ENCODE assay signal across 8 cellular contexts in genomic region chr10:62083413-62083794, GRCh38.
DNase-seq lines count a peak whose midpoint lies in the region; ATAC-seq and TF ChIP-seq lines count a peak whose summit lies in the region.

No MANE protein-coding gene starts in this region.

- H3K27me3 Mint-ChIP-seq in brain = no peaks in the 10 kb centered on the region

- H3K4me1 ChIP-seq in BLaER1 (peaks cover 69% of the 10 kb centered on the region), lung (ENCODE audit: control insufficient read depth in 2 of 2, insufficient read depth in 2 of 2, low read length in 2 of 2) (peaks cover 8 to 33% of the 10 kb centered on the region in 2 donors), aorta (ENCODE audit: control insufficient read depth in 1 of 2, insufficient read depth in 2 of 2, low read length in 2 of 2) (peaks cover 3 to 16% of the 10 kb centered on the region in 2 donors)

- peaks cover 43% of the 10 kb centered on the region for H3K36me3 Mint-ChIP-seq in brain

- peak overlapping the region in 4 of 5 experiments; percentile 38 to 49 (median 48) for H3K4me3 Mint-ChIP-seq in brain

- H3K27ac ChIP-seq in BLaER1 (peak overlapping the region; percentile 69), KOPT-K1 (ENCODE audit: low read depth, low read length, poor library complexity, severe bottlenecking) (peak overlapping the region; percentile 95), lung (ENCODE audit: low read depth in 1 of 2, low read length in 1 of 2) (peak overlapping the region; percentile 92 to 93), aorta (ENCODE audit: low read depth in 1 of 2, low read length in 2 of 2) (peak overlapping the region; percentile 61 to 100)

- intact Hi-C loops in aorta (cut with DNase I) = loop anchor here in 1 of 2 donors (5.0 kb wide), 3 partner anchors 36 to 181 kb away; partner anchors contain the start of gene ARID5B

- H3K27me3 ChIP-seq in BLaER1 (no peaks in the 10 kb centered on the region), lung (ENCODE audit: control insufficient read depth, insufficient read depth) (no peaks in the 10 kb centered on the region), aorta (ENCODE audit: control insufficient read depth in 1 of 2, insufficient read depth in 2 of 2, low read length in 1 of 2) (no peaks in the 10 kb centered on the region)

- H3K9me3 Mint-ChIP-seq in brain = no peaks in the 10 kb centered on the region

- ATAC-seq in lung (ENCODE audit: insufficient read depth, low FRiP score) (no peak), aorta (ENCODE audit: low FRiP score) (peak; percentile 76), HG03095 (IDR thresholded peaks at IDR 0.05; ENCODE audit: unreplicated experiment) (no peak)

- peak overlapping the region; percentile 67 for H3K9ac ChIP-seq in BLaER1

- H3K4me3 ChIP-seq in BLaER1 (peak overlapping the region; percentile 41), lung (no peak overlapping the region), aorta (ENCODE audit: low read length in 2 of 2) (no peak overlapping the region)

- 0 out of 2 replicates have a peak, but pooled peaks cover 5% of the 10 kb centered on the region for H4K20me1 ChIP-seq in BLaER1

- H3K27ac Mint-ChIP-seq in brain = peak overlapping the region; percentile 39 to 94 (median 83)

- H3K4me1 Mint-ChIP-seq in brain = peaks cover 53% of the 10 kb centered on the region

- DNase-seq in lung (ENCODE audit: low spot score) (no peak), aorta (no peak), HUDEP-2 (lab: John Stamatoyannopoulos, UW; ENCODE audit: unreplicated experiment in 76 of 76) (no peak), HuH-7 (ENCODE audit: low spot score) (no peak)

- 25 to 41% methylated on average over 2 of the region's 2 CpGs for WGBS in lung, 2 donors
- 3 to 5% methylated on average over 2 of the region's 2 CpGs for WGBS in aorta, 2 donors

- no peak for TF ChIP-seq CTCF in brain (conservative IDR thresholded peaks at IDR 0.05)
- no peak for TF ChIP-seq CTCF in lung (IDR thresholded peaks at IDR 0.05; ENCODE audit: control extremely low read depth, extremely low read depth)

- H3K36me3 ChIP-seq in BLaER1 (peaks cover 69% of the 10 kb centered on the region), KOPT-K1 (ENCODE audit: insufficient read depth, low read length) (peaks cover 41% of the 10 kb centered on the region), lung (ENCODE audit: control insufficient read depth in 2 of 2, insufficient read depth in 2 of 2, low read length in 2 of 2) (peaks cover 12 to 33% of the 10 kb centered on the region in 2 donors), aorta (ENCODE audit: control insufficient read depth in 1 of 2, insufficient read depth in 2 of 2, low read length in 1 of 2) (peaks cover 2 to 8% of the 10 kb centered on the region in 2 donors)

- H3K9me3 ChIP-seq in BLaER1 (no peaks in the 10 kb centered on the region), KOPT-K1 (ENCODE audit: insufficient read depth, low read length, poor library complexity, severe bottlenecking) (no peaks in the 10 kb centered on the region), lung (ENCODE audit: control insufficient read depth in 2 of 2, insufficient read depth in 1 of 2, low read length in 1 of 2) (no peaks in the 10 kb centered on the region), aorta (ENCODE audit: control insufficient read depth, low read length) (no peaks in the 10 kb centered on the region)

- H3K4me2 ChIP-seq in BLaER1 = peak overlapping the region; percentile 91
